ENCODE assay signal across 1 cellular context in genomic region chr10:99522511-99523250, GRCh38.
TF ChIP-seq lines count a peak whose summit lies in the region.

No MANE protein-coding gene starts in this region.

TF ChIP-seq in K562, 482 proteins besides CTCF, POLR2A, EP300 and RAD21:
- no peak for TF ChIP-seq NR0B1 (IDR thresholded peaks at IDR 0.05; ENCODE audit: partially characterized antibody)
- TF ChIP-seq ZBTB7A (IDR thresholded peaks at IDR 0.05; ENCODE audit: borderline replicate concordance, control insufficient read depth, low read depth, low read length): peak; percentile 47; the same call in 1 of the 2 replicates
